9 cellular contexts compared by ENCODE assay signal in genomic region chr13:28641600-28641926, GRCh38. TPM values are rescaled to one million over a fixed set of nuclear protein-coding genes. Genes with fewer than 3 reads are reported as not detected.
A peak's percentile ranks its signal among the peaks of the same experiment; 100 is the strongest.
DNase-seq lines count a peak whose midpoint lies in the region; ATAC-seq and TF ChIP-seq lines count a peak whose summit lies in the region.
"Had no signal": no experiment of that assay in that cellular context is flagged by ENCODE, and none has a peak within 500 bp of the region (broad histone marks: within the 10 kb centered on the region; RNA-seq: fewer than 3 reads in every experiment).

No MANE protein-coding gene starts in this region.

- peak; percentile 44 for DNase-seq in ELF-1 (ENCODE audit: low read depth, low spot score)
- peak; percentile 50 for DNase-seq in choroid plexus epithelial cell (ENCODE audit: low read depth)
- DNase-seq in dorsolateral prefrontal cortex = no peak
- no peak for DNase-seq in A673 (ENCODE audit: low spot score)
- no peak for DNase-seq in brain microvascular endothelial cell
- DNase-seq in NCI-H2107 treated with DMSO at 0.1 percent for 48 hours (lab: John Stamatoyannopoulos, UW; ENCODE audit: unreplicated experiment) = no peak
- DNase-seq: T-helper 1 cell had no signal

- H3K27ac ChIP-seq in dorsolateral prefrontal cortex (peak overlapping the region in 21 of 59 donors; percentile 2 to 65 (median 36)), A673 (ENCODE audit: low read depth, low read length, poor library complexity, severe bottlenecking) (no peak overlapping the region), brain microvascular endothelial cell (no peak overlapping the region)

- intact Hi-C loops in dorsolateral prefrontal cortex (cut with DNase I) = no loop called here
- intact Hi-C loops in A673 (cut with micrococcal nuclease; ENCODE audit: unreplicated experiment) = no loop called here

- peaks cover 11% of the 10 kb centered on the region for H3K4me1 ChIP-seq in A673 (ENCODE audit: insufficient read depth, low read length, poor library complexity, severe bottlenecking)

- peak; percentile 86 for ATAC-seq in GM19351 (IDR thresholded peaks at IDR 0.05; ENCODE audit: unreplicated experiment)
- peak; percentile 70 for ATAC-seq in HG02938 (IDR thresholded peaks at IDR 0.05; ENCODE audit: unreplicated experiment)

- in situ Hi-C loops in brain microvascular endothelial cell (cut with HindIII; ENCODE audit: low pct_ligation_motif_present, low sequenced_read_pairs) = loop anchor here (25.0 kb wide), 1 partner anchor 329 kb away; no protein-coding TSS in a partner anchor

- no TSS peak for BruUV-seq in A673 (replicated peaks; lab: Mats Ljungman, UMichigan)

- POLR2A ChIA-PET in A673 (lab: Charles Lee; ENCODE audit: low non-redundant PET) = no interaction called here

- H3K9me3 ChIP-seq in A673 (ENCODE audit: low read depth, low read length, poor library complexity, severe bottlenecking) = no peaks in the 10 kb centered on the region

- no peak for TF ChIP-seq CTCF in choroid plexus epithelial cell (conservative IDR thresholded peaks at IDR 0.05; ENCODE audit: low read depth, low read length)
- no peak for TF ChIP-seq CTCF in dorsolateral prefrontal cortex (IDR thresholded peaks at IDR 0.05 in 54 of 56, conservative IDR thresholded peaks at IDR 0.05 in 2 of 56; ENCODE audit: low read depth in 1 of 56, partially characterized antibody in 56 of 56)
- no peak for TF ChIP-seq CTCF in A673 (conservative IDR thresholded peaks at IDR 0.05; ENCODE audit: low read depth, low read length)
- TF ChIP-seq CTCF in brain microvascular endothelial cell (IDR thresholded peaks at IDR 0.05; ENCODE audit: low read depth, low read length, missing control alignments) = no peak

- H3K27me3 ChIP-seq in dorsolateral prefrontal cortex (no peaks in the 10 kb centered on the region), A673 (replicated peaks; ENCODE audit: insufficient read depth, low read depth, low read length, poor library complexity) (no peaks in the 10 kb centered on the region), brain microvascular endothelial cell (replicated peaks) (no peaks in the 10 kb centered on the region)

- no peak overlapping the region for H3K4me3 ChIP-seq in choroid plexus epithelial cell (ENCODE audit: low read depth, low read length)
- H3K4me3 ChIP-seq in dorsolateral prefrontal cortex = no peak overlapping the region
- H3K4me3 ChIP-seq in A673 (ENCODE audit: low read depth, low read length, poor library complexity, severe bottlenecking) = no peak overlapping the region
- H3K4me3 ChIP-seq in brain microvascular endothelial cell (ENCODE audit: low read depth, low read length) = no peak overlapping the region

- CTCF ChIA-PET in A673 (lab: Charles Lee) = no interaction called here

- H3K36me3 ChIP-seq in A673 (ENCODE audit: insufficient read depth, low read length, poor library complexity, severe bottlenecking) (no peaks in the 10 kb centered on the region), brain microvascular endothelial cell (replicated peaks) (no peaks in the 10 kb centered on the region)

RNA-seq across cellular contexts. Expression of gene POMP, which starts 17.4 kb away (rescaled TPM):
- total RNA-seq in dorsolateral prefrontal cortex = 10 to 100 TPM; 39.7 to 71.0 (median 58.2) TPM
- 150 and 185 TPM in 2 replicates for total RNA-seq in A673 (2021)

Comparison
In these comparisons a context has a peak if more than half of its experiments do, and no peak if none do; other contexts are left out.
1. DNase-seq: peak in ELF-1 (single experiment) and choroid plexus epithelial cell (single experiment); none in dorsolateral prefrontal cortex (0 of 10), A673 (single experiment), brain microvascular endothelial cell (single experiment) and NCI-H2107 treated with DMSO at 0.1 percent for 48 hours (single experiment).